In the genomic region with DNA sequence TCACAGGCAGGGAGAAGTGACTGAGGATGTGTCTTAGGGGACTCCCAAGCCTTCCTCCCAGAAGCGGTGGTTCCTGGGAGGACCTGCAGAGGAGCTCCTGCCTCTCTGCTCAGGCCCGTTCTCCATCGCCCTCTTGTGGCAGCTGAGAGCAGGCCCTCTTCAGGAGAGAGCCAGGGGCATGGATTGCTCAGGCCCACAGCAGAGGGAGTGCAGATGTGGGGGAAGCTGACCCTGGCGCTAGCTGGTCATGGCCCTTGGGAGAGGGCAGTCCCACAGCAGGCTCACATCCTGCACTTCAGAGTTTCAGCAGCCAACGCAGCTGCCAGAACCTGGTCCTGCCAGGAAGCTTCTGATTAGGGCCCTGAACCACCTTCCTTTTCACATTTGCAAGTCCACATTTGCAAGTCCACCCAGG, we compare ENCODE assay signal across 8 cellular contexts.
DNase-seq lines count a peak whose midpoint lies in the region; ATAC-seq, FAIRE-seq and TF ChIP-seq lines count a peak whose summit lies in the region.

No MANE protein-coding gene starts in this region.

- POLR2A ChIA-PET in BJ (lab: Charles Lee) = no interaction called here

- intact Hi-C loops in vagina (cut with DNase I) = no loop called here

- H3K27ac ChIP-seq in Peyer's patch (peak overlapping the region in 2 of 4 donors; percentile 3 to 57), parathyroid adenoma (no peak overlapping the region), vagina (no peak overlapping the region)

- TF ChIP-seq POLR2A in Peyer's patch (IDR thresholded peaks at IDR 0.05) (no peak), vagina (IDR thresholded peaks at IDR 0.05) (no peak)

- peak; percentile 39 for ATAC-seq in HG03565 (IDR thresholded peaks at IDR 0.05; ENCODE audit: unreplicated experiment)

- FAIRE-seq in GM19239 (lab: Jason Lieb, UNC) = peak; percentile 84

- no peak overlapping the region for H2AFZ ChIP-seq in parathyroid adenoma

- H3K9ac ChIP-seq in parathyroid adenoma = no peak overlapping the region

- H3K36me3 ChIP-seq in BJ (ENCODE audit: control insufficient read depth, insufficient read depth, low read length) (no peaks in the 10 kb centered on the region), Peyer's patch (no peaks in the 10 kb centered on the region), parathyroid adenoma (ENCODE audit: control insufficient read depth, insufficient read depth, low read length) (no peaks in the 10 kb centered on the region), vagina (no peaks in the 10 kb centered on the region)

- no peaks in the 10 kb centered on the region for H3K79me2 ChIP-seq in parathyroid adenoma

- CTCF ChIA-PET in BJ (lab: Yijun Ruan, JAX) = interaction anchor here (0.6 to 4.6 kb wide), 21 partner anchors 11 to 308 kb away, joined by 3 to 77 read pairs (median 4); partner anchors contain the start of gene STARD3NL

- H3K27me3 ChIP-seq in BJ (ENCODE audit: control insufficient read depth, insufficient read depth, low read length) = no peaks in the 10 kb centered on the region; the same call in 1 of the 2 replicates
- no peaks in the 10 kb centered on the region for H3K27me3 ChIP-seq in Peyer's patch
- no peaks in the 10 kb centered on the region for H3K27me3 ChIP-seq in parathyroid adenoma (ENCODE audit: control insufficient read depth, insufficient read depth, low read length)
- H3K27me3 ChIP-seq in vagina = no peaks in the 10 kb centered on the region

- H3K4me2 ChIP-seq in parathyroid adenoma (ENCODE audit: low read length) = no peak overlapping the region

- DNase-seq in BJ (ENCODE audit: low read depth) = no peak
- DNase-seq in GM19239 (ENCODE audit: insufficient read length, low spot score) = peak; percentile 21
- DNase-seq in Peyer's patch = peak; percentile 67 to 83 (median 78)
- DNase-seq in activated T-cell treated with anti-CD3 and anti-CD28 coated beads, Interleukin-2, amount 50 U/mL, for 1 hour = peak; percentile 78
- peak; percentile 51 for DNase-seq in fibroblast of peridontal ligament (ENCODE audit: extremely low read depth)
- no peak for DNase-seq in vagina (ENCODE audit: extremely low spot score in 2 of 2)

- no peak overlapping the region for H3K4me3 ChIP-seq in BJ (ENCODE audit: low read depth, low read length)
- H3K4me3 ChIP-seq in Peyer's patch = no peak overlapping the region
- H3K4me3 ChIP-seq in parathyroid adenoma (ENCODE audit: low read depth, low read length) = no peak overlapping the region
- H3K4me3 ChIP-seq in vagina = no peak overlapping the region

- H3K4me1 ChIP-seq in Peyer's patch (peaks cover 0 to 10% (median 2%) of the 10 kb centered on the region in 4 donors), parathyroid adenoma (no peaks in the 10 kb centered on the region), vagina (no peaks in the 10 kb centered on the region)

- TF ChIP-seq CTCF in BJ (IDR thresholded peaks at IDR 0.05; ENCODE audit: insufficient read depth, low read depth, low read length) = peak; percentile 85
- TF ChIP-seq CTCF in Peyer's patch (IDR thresholded peaks at IDR 0.05) = peak; percentile 25 to 73 (median 60)
- peak; percentile 50 for TF ChIP-seq CTCF in parathyroid adenoma (IDR thresholded peaks at IDR 0.05)
- peak in 1 of 3 experiments; percentile 21 for TF ChIP-seq CTCF in vagina (IDR thresholded peaks at IDR 0.05)

- H3K9me3 ChIP-seq in Peyer's patch = no peaks in the 10 kb centered on the region
- H3K9me3 ChIP-seq in parathyroid adenoma (ENCODE audit: control insufficient read depth, low read length) = no peaks in the 10 kb centered on the region
- H3K9me3 ChIP-seq in vagina = no peaks in the 10 kb centered on the region

Comparison
In these comparisons a context has a peak if more than half of its experiments do, and no peak if none do; other contexts are left out.
1. DNase-seq: peak in GM19239 (single experiment), Peyer's patch (3 of 3), activated T-cell treated with anti-CD3 and anti-CD28 coated beads, Interleukin-2, amount 50 U/mL, for 1 hour (single experiment) and fibroblast of peridontal ligament (single experiment); none in BJ (single experiment) and vagina (0 of 2).